In genomic region chr2:74147729-74148456, GRCh38 we compare ENCODE assay signal across 7 cellular contexts.
DNase-seq lines count a peak whose midpoint lies in the region; ATAC-seq and TF ChIP-seq lines count a peak whose summit lies in the region.

A gene with protein sequence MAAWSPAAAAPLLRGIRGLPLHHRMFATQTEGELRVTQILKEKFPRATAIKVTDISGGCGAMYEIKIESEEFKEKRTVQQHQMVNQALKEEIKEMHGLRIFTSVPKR (minus strand): TSS chr2:74147912. CDS start chr2:74147874, 38 bp downstream.

- H3K27ac ChIP-seq in iPS DF 6.9 (ENCODE audit: low read length) = no peak within 1 kb of the TSS

- H3K4me3 ChIP-seq in astrocyte of the spinal cord (ENCODE audit: low read depth, low read length) = peak within 1 kb of the TSS; percentile 74
- peak within 1 kb of the TSS; percentile 92 for H3K4me3 ChIP-seq in iPS DF 6.9 (ENCODE audit: low read length)
- peak within 1 kb of the TSS; percentile 73 for H3K4me3 ChIP-seq in skeletal muscle cell (ENCODE audit: low read depth, low read length)

- DNase-seq in NCI-H146 (lab: John Stamatoyannopoulos, UW) (peak; percentile 91), T-helper 9 cell (peak; percentile 72), astrocyte of the spinal cord (ENCODE audit: low read depth, low spot score) (peak; percentile 76), iPS DF 6.9 (ENCODE audit: low read depth, low spot score) (peak; percentile 67), skeletal muscle cell (ENCODE audit: low read depth) (no peak)

- peak; percentile 50 for TF ChIP-seq CTCF in astrocyte of the spinal cord (IDR thresholded peaks at IDR 0.05; ENCODE audit: low read depth, low read length)

- peaks cover 3% of the 10 kb centered on the region; the same call in 1 of the 2 replicates for H3K36me3 ChIP-seq in iPS DF 6.9 (ENCODE audit: control insufficient read depth, insufficient read depth, low read length)

- in situ Hi-C loops in astrocyte of the spinal cord (cut with HindIII; ENCODE audit: low sequenced_read_pairs) = no loop called here

- peak; percentile 87 for ATAC-seq in GM18502 (IDR thresholded peaks at IDR 0.05; ENCODE audit: poor library complexity, unreplicated experiment)
- peak; percentile 80 for ATAC-seq in HG02870 (IDR thresholded peaks at IDR 0.05; ENCODE audit: unreplicated experiment)

- peaks cover 3% of the 10 kb centered on the region for H3K4me1 ChIP-seq in iPS DF 6.9 (ENCODE audit: control insufficient read depth, insufficient read depth, low read length)

- no CpG with 5 or more reads among the region's 67 CpGs for WGBS in iPS DF 6.9 (ENCODE audit: insufficient coverage, insufficient read length)

- no peaks in the 10 kb centered on the region for H3K9me3 ChIP-seq in iPS DF 6.9 (ENCODE audit: control insufficient read depth, insufficient read depth, low read length)

- no peaks in the 10 kb centered on the region for H3K27me3 ChIP-seq in iPS DF 6.9 (ENCODE audit: control insufficient read depth, insufficient read depth, low read length)
